8 cellular contexts compared by ENCODE assay signal in genomic region chr3:194592798-194593752, GRCh38. TPM values are rescaled to one million over a fixed set of nuclear protein-coding genes. Genes with fewer than 3 reads are reported as not detected.
DNase-seq lines count a peak whose midpoint lies in the region; ATAC-seq and TF ChIP-seq lines count a peak whose summit lies in the region.

No MANE protein-coding gene starts in this region.

- no peaks in the 10 kb centered on the region for H3K9me3 Mint-ChIP-seq in activated naive CD4-positive, alpha-beta T cell treated with anti-CD3 and anti-CD28 coated beads for 36 hours

- no peaks in the 10 kb centered on the region for H3K27me3 Mint-ChIP-seq in activated naive CD4-positive, alpha-beta T cell treated with anti-CD3 and anti-CD28 coated beads for 36 hours (ENCODE audit: low read depth)

- no peak overlapping the region for H3K4me3 ChIP-seq in ACC112 (ENCODE audit: low read depth, low read length)
- no peak overlapping the region for H3K4me3 ChIP-seq in HFF-Myc (replicated peaks; ENCODE audit: low read depth, low read length)
- no peak overlapping the region for H3K4me3 ChIP-seq in right atrium auricular region

- no peaks in the 10 kb centered on the region for H3K9me3 ChIP-seq in right atrium auricular region

- intact Hi-C loops in activated naive CD4-positive, alpha-beta T cell treated with anti-CD3 and anti-CD28 coated beads for 36 hours (cut with micrococcal nuclease): no loop called here

- H3K4me1 ChIP-seq in ACC112 (ENCODE audit: control insufficient read depth, insufficient read depth, low read length, unreplicated experiment): peaks cover 34% of the 10 kb centered on the region
- H3K4me1 ChIP-seq in right atrium auricular region: peaks cover 0 to 17% of the 10 kb centered on the region in 2 donors

- TF ChIP-seq CTCF in HFF-Myc (IDR thresholded peaks at IDR 0.05; ENCODE audit: low read depth, low read length, missing control alignments): no peak
- TF ChIP-seq CTCF in right atrium auricular region (IDR thresholded peaks at IDR 0.05): no peak

- H3K36me3 ChIP-seq in ACC112 (ENCODE audit: insufficient read depth, low read length) (peaks cover 19% of the 10 kb centered on the region), right atrium auricular region (no peaks in the 10 kb centered on the region)

- no peak overlapping the region for H3K27ac Mint-ChIP-seq in activated naive CD4-positive, alpha-beta T cell treated with anti-CD3 and anti-CD28 coated beads for 36 hours

- H3K27ac ChIP-seq in ACC112 (ENCODE audit: low read depth, low read length) (peak overlapping the region; percentile 97), right atrium auricular region (peak overlapping the region; percentile 37 to 57)

- H2AFZ ChIP-seq in ACC112 (ENCODE audit: low read length, unreplicated experiment): no peak overlapping the region

- no peak for ATAC-seq in left lobe of liver
- ATAC-seq in HG02973 (IDR thresholded peaks at IDR 0.05; ENCODE audit: unreplicated experiment): no peak

- CTCF ChIA-PET in activated naive CD4-positive, alpha-beta T cell treated with anti-CD3 and anti-CD28 coated beads for 36 hours (lab: Charles Lee): interaction anchor here (0.6 to 3.8 kb wide), 5 partner anchors 9 to 199 kb away, joined by 3 to 61 read pairs (median 3); no protein-coding TSS in a partner anchor

- peaks cover 3% of the 10 kb centered on the region for H3K4me1 Mint-ChIP-seq in activated naive CD4-positive, alpha-beta T cell treated with anti-CD3 and anti-CD28 coated beads for 36 hours (ENCODE audit: low read depth)

- no peak overlapping the region for H3K4me3 Mint-ChIP-seq in activated naive CD4-positive, alpha-beta T cell treated with anti-CD3 and anti-CD28 coated beads for 36 hours

- DNase-seq in HFF-Myc (ENCODE audit: extremely low read depth, low read depth): peak; percentile 99
- DNase-seq in SW 1271 (lab: John Stamatoyannopoulos, UW): peak; percentile 80 to 96
- DNase-seq in right atrium auricular region (ENCODE audit: low spot score): no peak
- no peak for DNase-seq in left lobe of liver (ENCODE audit: low spot score)
- DNase-seq in activated naive CD4-positive, alpha-beta T cell treated with anti-CD3 and anti-CD28 coated beads for 36 hours: no peak
- DNase-seq in activated CD4-positive, CD25-positive, alpha-beta regulatory T cell (lab: John Stamatoyannopoulos, UW): no peak

- H3K27me3 ChIP-seq in ACC112 (ENCODE audit: insufficient read depth, low read length): no peaks in the 10 kb centered on the region
- no peaks in the 10 kb centered on the region for H3K27me3 ChIP-seq in right atrium auricular region

- peaks cover 6% of the 10 kb centered on the region for H3K79me2 ChIP-seq in ACC112 (ENCODE audit: control insufficient read depth, insufficient read depth, low read length, unreplicated experiment)

- no peaks in the 10 kb centered on the region for H3K36me3 Mint-ChIP-seq in activated naive CD4-positive, alpha-beta T cell treated with anti-CD3 and anti-CD28 coated beads for 36 hours (ENCODE audit: low read depth)

RNA-seq across cellular contexts. Expression of gene TMEM44, which starts 40.1 kb away (rescaled TPM):
- 1 to 10 TPM; 5.9 to 6.4 TPM for total RNA-seq in right atrium auricular region
- 4.6 TPM for total RNA-seq in left lobe of liver
- 1 to 10 TPM in 1 of 2 experiments, under 1 TPM in 1; 0.93 to 1.7 TPM for total RNA-seq in activated naive CD4-positive, alpha-beta T cell treated with anti-CD3 and anti-CD28 coated beads for 36 hours

Comparison
In these comparisons a context has a peak if more than half of its experiments do, and no peak if none do; other contexts are left out.
1. DNase-seq: peak in HFF-Myc (single experiment) and SW 1271 (2 of 2); none in right atrium auricular region (single experiment), left lobe of liver (single experiment), activated naive CD4-positive, alpha-beta T cell treated with anti-CD3 and anti-CD28 coated beads for 36 hours (single experiment) and activated CD4-positive, CD25-positive, alpha-beta regulatory T cell (0 of 4).